8 cellular contexts compared by ENCODE assay signal in the genomic region with DNA sequence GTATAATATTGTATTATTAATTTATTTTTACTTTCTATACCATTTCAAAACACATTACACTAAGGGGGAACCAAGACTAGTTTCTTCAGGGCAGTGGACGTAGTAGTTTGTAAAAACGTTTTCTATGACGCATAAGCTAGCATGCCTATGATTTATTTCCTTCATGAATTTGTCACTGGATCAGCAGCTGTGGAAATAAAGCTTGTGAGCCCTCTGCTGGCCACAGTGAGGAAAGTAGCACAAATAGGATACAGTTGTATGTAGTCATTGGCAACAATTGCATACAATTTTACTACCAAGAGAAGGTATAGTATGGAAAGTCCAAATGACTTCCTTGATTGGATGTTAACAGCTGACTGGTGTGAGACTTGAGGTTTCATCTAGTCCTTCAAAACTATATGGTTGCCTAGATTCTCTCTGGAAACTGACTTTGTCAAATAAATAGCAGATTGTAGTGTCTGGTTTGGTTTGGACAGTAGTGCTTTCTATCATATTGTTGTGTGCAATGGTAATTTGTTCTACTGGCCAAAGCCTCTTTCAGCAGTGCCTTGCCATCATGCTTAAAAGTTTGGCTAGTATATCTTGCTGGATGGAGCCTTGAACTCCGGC. TPM values are rescaled to one million over a fixed set of nuclear protein-coding genes. Genes with fewer than 3 reads are reported as not detected.
DNase-seq lines count a peak whose midpoint lies in the region; ATAC-seq, FAIRE-seq and TF ChIP-seq lines count a peak whose summit lies in the region.

No MANE protein-coding gene starts in this region.

- WGBS in A549 (ENCODE audit: missing lambda C conversion rate): 27% methylated on average over 4 of the region's 4 CpGs
- WGBS in body of pancreas, 2 donors: 26 to 27% methylated on average over 4 of the region's 4 CpGs

- peak; percentile 75 to 80 for TF ChIP-seq RAD21 in A549 (conservative IDR thresholded peaks at IDR 0.05 in 1 of 2, IDR thresholded peaks at IDR 0.05 in 1 of 2)

- FAIRE-seq in A549 (lab: Jason Lieb, UNC): peak; percentile 83

- H3K36me3 ChIP-seq in body of pancreas (replicated peaks in 1 of 2; ENCODE audit: insufficient read depth in 1 of 2, low read depth in 2 of 2): peaks cover 0 to 9% of the 10 kb centered on the region in 2 donors

- H3K27ac ChIP-seq in A549 (no peak overlapping the region), body of pancreas (no peak overlapping the region)

- H3K4me3 ChIP-seq in A549 (no peak overlapping the region), body of pancreas (no peak overlapping the region)

- intact Hi-C loops in body of pancreas (cut with DNase I): no loop called here

- H3K4me1 ChIP-seq in A549: no peaks in the 10 kb centered on the region
- no peaks in the 10 kb centered on the region for H3K4me1 ChIP-seq in body of pancreas

- CTCF ChIA-PET in A549 (lab: Yijun Ruan, JAX): interaction anchor here (0.6 to 8.6 kb wide), 45 partner anchors 7 to 487 kb away, joined by 3 to 95 read pairs (median 4); a partner anchor contains a TSS

- H3K27me3 ChIP-seq in body of pancreas: no peaks in the 10 kb centered on the region

- no peak for TF ChIP-seq EP300 in A549 (IDR thresholded peaks at IDR 0.05)

- ATAC-seq in A549: peak; percentile 98
- peak; percentile 46 for ATAC-seq in GM18907 (IDR thresholded peaks at IDR 0.05; ENCODE audit: unreplicated experiment)
- ATAC-seq in body of pancreas: peak; percentile 91
- ATAC-seq in HG02852 (IDR thresholded peaks at IDR 0.05; ENCODE audit: unreplicated experiment): no peak

- peak; percentile 79 to 85 for DNase-seq in A549 (ENCODE audit: low read depth in 1 of 2, low spot score in 1 of 2)
- DNase-seq in NCI-H1930 (lab: John Stamatoyannopoulos, UW): peak; percentile 32 to 60
- DNase-seq in T-helper 9 cell: peak; percentile 16
- DNase-seq in body of pancreas: peak; percentile 71 to 82 (median 78)
- peak; percentile 50 for DNase-seq in iPS-NIHi11 (ENCODE audit: low spot score)
- DNase-seq in stimulated activated CD4-positive, alpha-beta T cell treated with anti-CD3 and anti-CD28 coated beads, Interleukin-12 subunit alpha, Interleukin-12 subunit beta, amount 100 ng/mL, for 48 hours (ENCODE audit: low read depth in 2 of 3, low spot score in 1 of 3): peak; percentile 23 to 41 (median 41)

- TF ChIP-seq POLR2A in A549 (IDR thresholded peaks at IDR 0.05; ENCODE audit: low read length): no peak
- no peak for TF ChIP-seq POLR2A in body of pancreas (IDR thresholded peaks at IDR 0.05)

- no peak overlapping the region for H3K4me2 ChIP-seq in A549

- H3K9me3 ChIP-seq in A549 (no peaks in the 10 kb centered on the region), body of pancreas (no peaks in the 10 kb centered on the region)

- POLR2A ChIA-PET in A549 (lab: Yijun Ruan, JAX): interaction anchor here (2.1 kb wide), 1 partner anchor 62 kb away, joined by 9 read pairs; a partner anchor contains a TSS

- TF ChIP-seq CTCF in A549 (IDR thresholded peaks at IDR 0.05) (peak; percentile 84), body of pancreas (IDR thresholded peaks at IDR 0.05) (peak; percentile 16 to 89 (median 82))

TF ChIP-seq in A549, 52 proteins besides CTCF, POLR2A, EP300 and RAD21:
- no peak for TF ChIP-seq FOSL2 (IDR thresholded peaks at IDR 0.05)
- TF ChIP-seq FOSL2 (CRISPR knock-in tag; IDR thresholded peaks at IDR 0.05): peak; percentile 61; the same call in 1 of the 2 replicates
- TF ChIP-seq HOXA7 (CRISPR knock-in tag; IDR thresholded peaks at IDR 0.05): no peak
- TF ChIP-seq, protein P1, sequence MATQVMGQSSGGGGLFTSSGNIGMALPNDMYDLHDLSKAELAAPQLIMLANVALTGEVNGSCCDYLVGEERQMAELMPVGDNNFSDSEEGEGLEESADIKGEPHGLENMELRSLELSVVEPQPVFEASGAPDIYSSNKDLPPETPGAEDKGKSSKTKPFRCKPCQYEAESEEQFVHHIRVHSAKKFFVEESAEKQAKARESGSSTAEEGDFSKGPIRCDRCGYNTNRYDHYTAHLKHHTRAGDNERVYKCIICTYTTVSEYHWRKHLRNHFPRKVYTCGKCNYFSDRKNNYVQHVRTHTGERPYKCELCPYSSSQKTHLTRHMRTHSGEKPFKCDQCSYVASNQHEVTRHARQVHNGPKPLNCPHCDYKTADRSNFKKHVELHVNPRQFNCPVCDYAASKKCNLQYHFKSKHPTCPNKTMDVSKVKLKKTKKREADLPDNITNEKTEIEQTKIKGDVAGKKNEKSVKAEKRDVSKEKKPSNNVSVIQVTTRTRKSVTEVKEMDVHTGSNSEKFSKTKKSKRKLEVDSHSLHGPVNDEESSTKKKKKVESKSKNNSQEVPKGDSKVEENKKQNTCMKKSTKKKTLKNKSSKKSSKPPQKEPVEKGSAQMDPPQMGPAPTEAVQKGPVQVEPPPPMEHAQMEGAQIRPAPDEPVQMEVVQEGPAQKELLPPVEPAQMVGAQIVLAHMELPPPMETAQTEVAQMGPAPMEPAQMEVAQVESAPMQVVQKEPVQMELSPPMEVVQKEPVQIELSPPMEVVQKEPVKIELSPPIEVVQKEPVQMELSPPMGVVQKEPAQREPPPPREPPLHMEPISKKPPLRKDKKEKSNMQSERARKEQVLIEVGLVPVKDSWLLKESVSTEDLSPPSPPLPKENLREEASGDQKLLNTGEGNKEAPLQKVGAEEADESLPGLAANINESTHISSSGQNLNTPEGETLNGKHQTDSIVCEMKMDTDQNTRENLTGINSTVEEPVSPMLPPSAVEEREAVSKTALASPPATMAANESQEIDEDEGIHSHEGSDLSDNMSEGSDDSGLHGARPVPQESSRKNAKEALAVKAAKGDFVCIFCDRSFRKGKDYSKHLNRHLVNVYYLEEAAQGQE (IDR thresholded peaks at IDR 0.05): no peak
- TF ChIP-seq SMC3 (IDR thresholded peaks at IDR 0.05): peak; percentile 84
- peak; percentile 87; the same call in 1 of the 2 replicates for TF ChIP-seq HOXB5 (CRISPR knock-in tag; IDR thresholded peaks at IDR 0.05)
- TF ChIP-seq ZC3H11A (IDR thresholded peaks at IDR 0.05): no peak
- no peak for TF ChIP-seq CHD4 (IDR thresholded peaks at IDR 0.05; ENCODE audit: borderline replicate concordance)
- TF ChIP-seq EHF (CRISPR knock-in tag; IDR thresholded peaks at IDR 0.05): no peak
- TF ChIP-seq KDM5A (IDR thresholded peaks at IDR 0.05): no peak

RNA-seq across cellular contexts. Expression of a gene that starts 24.3 kb away (rescaled TPM):
- polyA plus RNA-seq in A549 (2011; rRNA removed) (0.01 and 0.03 TPM in 2 replicates), A549 (2017; fragmentation: RNase III; extraction: RNeasy Plus Mini Kit Qiagen cat#74134 plus additional on column Dnase treatment) (0.03 to 0.05 TPM (median 0.04 TPM) in 3 replicates)
- 0.01 and 0.04 TPM in 2 replicates for polyA plus RNA-seq in A549 (2012; cell fraction: cytosol; rRNA removed)
- 0.06 and 0.07 TPM in 2 replicates for polyA plus RNA-seq in A549 (2012; cell fraction: nucleus; rRNA removed)
- polyA minus RNA-seq in A549 (2011; rRNA and poly(A)+ RNA removed): 0.08 TPM in 1 of 2 replicates, not detected in the other
- total RNA-seq in body of pancreas: 1 to 10 TPM in 1 of 2 donors, under 1 TPM in 1; under 0.01 to 2.0 TPM

Comparison
In these comparisons a context has a peak if more than half of its experiments do, and no peak if none do; other contexts are left out.
1. DNase-seq: peak in every context shown above with its lines; median percentile 82 in A549; 78 in body of pancreas; 50 in iPS-NIHi11; 46 in NCI-H1930; 41 in stimulated activated CD4-positive, alpha-beta T cell treated with anti-CD3 and anti-CD28 coated beads, Interleukin-12 subunit alpha, Interleukin-12 subunit beta, amount 100 ng/mL, for 48 hours; 16 in T-helper 9 cell.